26 cellular contexts compared by ENCODE assay signal in the genomic region with DNA sequence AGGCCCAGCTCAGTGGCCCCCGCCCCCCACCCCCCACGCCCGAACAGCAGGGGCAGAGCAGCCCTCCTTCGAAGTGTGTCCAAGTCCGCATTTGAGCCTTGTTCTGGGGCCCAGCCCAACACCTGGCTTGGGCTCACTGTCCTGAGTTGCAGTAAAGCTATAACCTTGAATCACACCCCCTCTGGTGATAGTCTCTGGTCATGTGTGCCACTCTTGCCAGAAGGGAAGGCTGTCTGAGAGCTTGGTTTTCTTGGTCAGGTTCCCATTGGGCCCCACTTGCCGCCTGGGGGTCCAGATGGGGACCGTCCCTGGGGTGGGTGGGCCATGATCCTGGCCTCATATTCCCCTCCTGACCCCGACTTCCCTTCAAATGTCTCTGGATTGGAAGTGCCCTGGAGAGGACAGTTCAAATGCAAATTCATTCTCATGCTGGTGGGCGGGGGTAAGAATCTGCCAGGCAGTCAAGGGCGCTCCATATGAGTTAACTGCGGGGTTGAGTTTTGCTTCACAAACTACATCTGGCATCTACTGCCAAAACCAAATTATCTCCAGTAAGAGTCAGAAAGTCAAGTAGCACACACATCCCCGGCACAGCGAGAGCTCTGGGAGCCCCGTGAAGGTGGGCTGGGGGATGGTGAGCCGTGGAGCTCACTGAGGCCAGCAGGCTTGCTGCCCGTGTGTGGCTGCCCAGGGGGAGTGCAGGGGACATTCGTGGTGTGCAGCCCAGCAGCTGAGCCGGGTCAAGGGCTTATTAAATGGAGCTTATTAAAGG. TPM values are rescaled to one million over a fixed set of nuclear protein-coding genes. Genes with fewer than 3 reads are reported as not detected.
DNase-seq lines count a peak whose midpoint lies in the region; ATAC-seq and TF ChIP-seq lines count a peak whose summit lies in the region.
"Had no signal": no experiment of that assay in that cellular context is flagged by ENCODE, and none has a peak within 500 bp of the region (broad histone marks: within the 10 kb centered on the region; RNA-seq: fewer than 3 reads in every experiment).

No MANE protein-coding gene starts in this region.

- H3K27me3 Mint-ChIP-seq in T-helper 17 cell (peaks cover 28% of the 10 kb centered on the region), HFFc6 (ENCODE audit: insufficient read depth) (peaks cover 4% of the 10 kb centered on the region)

- no peak for TF ChIP-seq POLR2A in spleen (IDR thresholded peaks at IDR 0.05)

- H3K27ac Mint-ChIP-seq in T-helper 17 cell (peak overlapping the region; percentile 14), HFFc6 (no peak overlapping the region)
- H3K27ac Mint-ChIP-seq: B cell; CD8-positive, alpha-beta memory T cell had no signal

- no peaks in the 10 kb centered on the region for H3K4me1 ChIP-seq in spleen
- H3K4me1 ChIP-seq: Peyer's patch, SJCRH30 had no signal

- no peak overlapping the region for H3K27ac ChIP-seq in spleen
- H3K27ac ChIP-seq: 22Rv1, C4-2B, Peyer's patch, SJCRH30 had no signal

- H3K36me3 ChIP-seq in spleen, result no peaks in the 10 kb centered on the region
- H3K36me3 ChIP-seq: Peyer's patch, SJCRH30 had no signal

- TF ChIP-seq CTCF in spleen (IDR thresholded peaks at IDR 0.05 in 8 of 11, conservative IDR thresholded peaks at IDR 0.05 in 3 of 11) (no peak), HFFc6 (IDR thresholded peaks at IDR 0.05) (no peak)

- H3K36me3 Mint-ChIP-seq in T-helper 17 cell (ENCODE audit: low read depth) (no peaks in the 10 kb centered on the region), HFFc6 (ENCODE audit: low read depth) (no peaks in the 10 kb centered on the region)
- H3K36me3 Mint-ChIP-seq: CD8-positive, alpha-beta memory T cell had no signal

- DNase-seq in NCI-H2227 (lab: John Stamatoyannopoulos, UW; ENCODE audit: unreplicated experiment), result peak; percentile 11
- DNase-seq in NCI-H2227 treated with DMSO at 0.1 percent for 48 hours (lab: John Stamatoyannopoulos, UW), result no peak
- DNase-seq in T-helper 17 cell, result no peak
- peak; percentile 42 for DNase-seq in iPS-NIHi7 (ENCODE audit: extremely low spot score)
- DNase-seq in spleen, result peak; percentile 54
- DNase-seq in HFFc6, result no peak
- DNase-seq in medulla oblongata (ENCODE audit: extremely low spot score), result no peak
- DNase-seq: DMS79 treated with DMSO at 0.1 percent for 48 hours, GF-D8, Kasumi-1, MV-4-11, NCI-H1105, NCI-H146, NCI-H1930, NCI-H526 treated with DMSO at 0.1 percent for 48 hours, OCI-M1, SJCRH30 had no signal

- H3K4me3 Mint-ChIP-seq in T-helper 17 cell, result no peak overlapping the region
- H3K4me3 Mint-ChIP-seq in HFFc6, result no peak overlapping the region
- H3K4me3 Mint-ChIP-seq: B cell; CD8-positive, alpha-beta memory T cell had no signal

- WGBS in spleen, 5 donors, result 72 to 82% (median 77%) methylated on average over 13 to 18 of the region's 18 CpGs

- peaks cover 0 to 16% (median 0%) of the 10 kb centered on the region in 7 donors for H3K27me3 ChIP-seq in spleen (replicated peaks in 1 of 7)
- H3K27me3 ChIP-seq: Peyer's patch had no signal

- no peak overlapping the region for H3K4me3 ChIP-seq in spleen
- H3K4me3 ChIP-seq: K562, Peyer's patch, SJCRH30 had no signal

- peaks cover 54% of the 10 kb centered on the region for H3K9me3 Mint-ChIP-seq in HFFc6
- H3K9me3 Mint-ChIP-seq: CD8-positive, alpha-beta memory T cell had no signal

- H3K9me3 ChIP-seq in T-helper 17 cell (ENCODE audit: control insufficient read depth, low read length, poor library complexity, severe bottlenecking) (no peaks in the 10 kb centered on the region), spleen (no peaks in the 10 kb centered on the region)
- H3K9me3 ChIP-seq: Peyer's patch, SJCRH30 had no signal

- no peaks in the 10 kb centered on the region for H3K4me1 Mint-ChIP-seq in T-helper 17 cell
- no peaks in the 10 kb centered on the region for H3K4me1 Mint-ChIP-seq in HFFc6 (ENCODE audit: low read depth)
- H3K4me1 Mint-ChIP-seq: B cell; CD8-positive, alpha-beta memory T cell had no signal

- ATAC-seq in T-helper 17 cell (no peak), HG02642 (IDR thresholded peaks at IDR 0.05; ENCODE audit: poor library complexity, unreplicated experiment) (no peak)
- ATAC-seq: K562, SK-N-SH treated with all-trans-retinoic acid at 6 μM for 48 hours had no signal

- intact Hi-C loops in spleen (cut with DNase I; ENCODE audit: low total_unique reads), result no loop called here

RNA-seq across cellular contexts. Expression of a gene that starts 35.7 kb away (rescaled TPM):
- under 1 TPM; 0.17 to 0.18 TPM for total RNA-seq in T-helper 17 cell
- 1 to 10 TPM in 6 of 7 donors, under 1 TPM in 1; 0.81 to 4.0 (median 1.7) TPM for total RNA-seq in spleen
- polyA plus RNA-seq in spleen, result 1 to 10 TPM in 1 of 3 donors, under 1 TPM in 2; 0.43 to 2.1 (median 0.96) TPM
- not detected for total RNA-seq in HFFc6 (2021; fragmentation: NEBNext Ultra II Directional; extraction: Animal tissue kit (Norgen Biotek cat#: 25700))
- total RNA-seq: B cell, M059J, SJCRH30 had no signal

RNA-seq across cellular contexts. Expression of a gene that starts 44.5 kb away (rescaled TPM):
- total RNA-seq in T-helper 17 cell (under 1 TPM; 0.37 to 0.73 TPM), spleen (1 to 10 TPM in 1 of 7 donors, under 1 TPM in 5, not detected in 1; 0.36 to 1.5 (median 0.65) TPM)
- under 1 TPM; 0.29 to 0.48 (median 0.46) TPM for polyA plus RNA-seq in spleen
- not detected for total RNA-seq in HFFc6 (2021; fragmentation: NEBNext Ultra II Directional; extraction: Animal tissue kit (Norgen Biotek cat#: 25700))
- total RNA-seq: M059J, SJCRH30 had no signal

Comparison
In these comparisons a context has a peak if more than half of its experiments do, and no peak if none do; other contexts are left out.
1. DNase-seq: peak in NCI-H2227 (single experiment), iPS-NIHi7 (single experiment) and spleen (single experiment); none in NCI-H2227 treated with DMSO at 0.1 percent for 48 hours (single experiment), T-helper 17 cell (0 of 3), HFFc6 (single experiment) and medulla oblongata (single experiment).